ENCODE assay signal across 12 cellular contexts in genomic region chr1:28296401-28297220, GRCh38. TPM values are rescaled to one million over a fixed set of nuclear protein-coding genes. Genes with fewer than 3 reads are reported as not detected.
DNase-seq lines count a peak whose midpoint lies in the region; TF ChIP-seq lines count a peak whose summit lies in the region.
"Had no signal": no experiment of that assay in that cellular context is flagged by ENCODE, and none has a peak within 500 bp of the region (broad histone marks: within the 10 kb centered on the region; RNA-seq: fewer than 3 reads in every experiment).

No MANE protein-coding gene starts in this region.

- no peak overlapping the region for H2AK5ac ChIP-seq in trophoblast cell (ENCODE audit: low read length)

- peak overlapping the region; percentile 15 for H2BK12ac ChIP-seq in trophoblast cell (ENCODE audit: low read length)

- no peak overlapping the region for H2BK5ac ChIP-seq in trophoblast cell (ENCODE audit: low read depth, low read length, poor library complexity)

- H3K79me2 ChIP-seq in trophoblast cell (ENCODE audit: control insufficient read depth, insufficient read depth, low read length, poor library complexity): no peaks in the 10 kb centered on the region

- no peak overlapping the region for H4K91ac ChIP-seq in trophoblast cell (ENCODE audit: low read depth, low read length)

- H3K4me3 ChIP-seq in H7 (ENCODE audit: insufficient read depth, low read depth, low read length) (no peak overlapping the region), trophoblast cell (ENCODE audit: low read depth, low read length) (no peak overlapping the region)

- H3K27me3 ChIP-seq in H7 (ENCODE audit: control insufficient read depth, insufficient read depth, low read length): no peaks in the 10 kb centered on the region
- H3K27me3 ChIP-seq in trophoblast cell (ENCODE audit: insufficient read depth, low read length): no peaks in the 10 kb centered on the region

- no peaks in the 10 kb centered on the region for H3K36me3 Mint-ChIP-seq in glutamatergic neuron (ENCODE audit: unreplicated experiment)
- H3K36me3 Mint-ChIP-seq: naive thymus-derived CD8-positive, alpha-beta T cell; stimulated activated memory B cell treated with anti-CD40 and anti-IgM and Interleukin-4, amounts not matched to agents 10 μg/mL and 1 μg/mL and 100 μg/mL, for 72 hours had no signal

- no peak overlapping the region for H4K12ac ChIP-seq in trophoblast cell (ENCODE audit: low read depth, low read length)

- H3K4me2 ChIP-seq in trophoblast cell (ENCODE audit: low read length): peak overlapping the region; percentile 47

- DNase-seq in H7: peak; percentile 82
- DNase-seq in SHP77 (lab: John Stamatoyannopoulos, UW): peak; percentile 10 to 29
- DNase-seq in glutamatergic neuron: peak; percentile 46
- peak; percentile 97 for DNase-seq in trophoblast cell
- DNase-seq in NOMO-1 treated with DMSO at 0.1 percent for 48 hours (lab: John Stamatoyannopoulos, UW; ENCODE audit: unreplicated experiment): no peak
- DNase-seq in effector CD8-positive, alpha-beta T cell (lab: John Stamatoyannopoulos, UW): no peak
- DNase-seq in stimulated activated CD4-positive, alpha-beta T cell treated with anti-CD3 and anti-CD28 coated beads, Interleukin-12 subunit alpha, Interleukin-12 subunit beta, amount 100 ng/mL, for 4 hours: no peak
- no peak for DNase-seq in NCI-H446 treated with DMSO at 0.1 percent for 48 hours (lab: John Stamatoyannopoulos, UW)
- DNase-seq: cerebellar nuclear complex; naive thymus-derived CD8-positive, alpha-beta T cell; NCI-H187 treated with DMSO at 0.1 percent for 48 hours had no signal

- no peaks in the 10 kb centered on the region for H3K4me1 Mint-ChIP-seq in glutamatergic neuron (ENCODE audit: low read depth, unreplicated experiment)
- H3K4me1 Mint-ChIP-seq: naive thymus-derived CD8-positive, alpha-beta T cell; stimulated activated memory B cell treated with anti-CD40 and anti-IgM and Interleukin-4, amounts not matched to agents 10 μg/mL and 1 μg/mL and 100 μg/mL, for 72 hours had no signal

- no peaks in the 10 kb centered on the region for H3K36me3 ChIP-seq in H7 (replicated peaks; ENCODE audit: control insufficient read depth, insufficient read depth, low read length)
- no peaks in the 10 kb centered on the region for H3K36me3 ChIP-seq in trophoblast cell (ENCODE audit: control insufficient read depth in 1 of 2, insufficient read depth in 2 of 2, low read length in 2 of 2)

- no peaks in the 10 kb centered on the region for H3K9me3 ChIP-seq in trophoblast cell (ENCODE audit: insufficient read depth, low read depth, low read length)

- no peak overlapping the region for H4K8ac ChIP-seq in trophoblast cell (ENCODE audit: low read depth, low read length)

- H3K79me1 ChIP-seq in trophoblast cell (ENCODE audit: low read length): peaks cover 5% of the 10 kb centered on the region

- H2BK120ac ChIP-seq in trophoblast cell (ENCODE audit: insufficient read depth, low read length, poor library complexity): peak overlapping the region; percentile 8

- H3K9me3 Mint-ChIP-seq in glutamatergic neuron (ENCODE audit: unreplicated experiment): no peaks in the 10 kb centered on the region
- H3K9me3 Mint-ChIP-seq: naive thymus-derived CD8-positive, alpha-beta T cell; stimulated activated memory B cell treated with anti-CD40 and anti-IgM and Interleukin-4, amounts not matched to agents 10 μg/mL and 1 μg/mL and 100 μg/mL, for 72 hours had no signal

- peak overlapping the region; percentile 29 for H3K27ac ChIP-seq in trophoblast cell (ENCODE audit: low read depth, low read length)

- H3K18ac ChIP-seq in trophoblast cell (ENCODE audit: low read length): no peak overlapping the region

- H3K9ac ChIP-seq in trophoblast cell (ENCODE audit: low read length): no peak overlapping the region

- no peak overlapping the region for H3K23ac ChIP-seq in trophoblast cell (ENCODE audit: low read length)

- no CpG with 5 or more reads among the region's 14 CpGs for WGBS in trophoblast cell (ENCODE audit: extremely low coverage, insufficient coverage, insufficient read length)

- H3K4ac ChIP-seq in trophoblast cell (ENCODE audit: low read depth, low read length): no peak overlapping the region

- H3K4me3 Mint-ChIP-seq in glutamatergic neuron (ENCODE audit: unreplicated experiment): peak overlapping the region; percentile 52
- H3K4me3 Mint-ChIP-seq: naive thymus-derived CD8-positive, alpha-beta T cell; stimulated activated memory B cell treated with anti-CD40 and anti-IgM and Interleukin-4, amounts not matched to agents 10 μg/mL and 1 μg/mL and 100 μg/mL, for 72 hours had no signal

- no peak overlapping the region for H2AFZ ChIP-seq in trophoblast cell (ENCODE audit: insufficient read depth, low read length, poor library complexity)

- no peaks in the 10 kb centered on the region for H3K27me3 Mint-ChIP-seq in glutamatergic neuron (ENCODE audit: unreplicated experiment)

- peak overlapping the region; percentile 33 for H3K14ac ChIP-seq in trophoblast cell (ENCODE audit: low read length)

- H3K4me1 ChIP-seq in trophoblast cell (ENCODE audit: control insufficient read depth in 1 of 2, insufficient read depth in 2 of 2, low read length in 2 of 2): peaks cover 3 to 8% of the 10 kb centered on the region in 2 experiments

- H3K27ac Mint-ChIP-seq in glutamatergic neuron (ENCODE audit: unreplicated experiment): no peak overlapping the region
- H3K27ac Mint-ChIP-seq: naive thymus-derived CD8-positive, alpha-beta T cell; stimulated activated memory B cell treated with anti-CD40 and anti-IgM and Interleukin-4, amounts not matched to agents 10 μg/mL and 1 μg/mL and 100 μg/mL, for 72 hours had no signal

- no peak for TF ChIP-seq CTCF in glutamatergic neuron (IDR thresholded peaks at IDR 0.05; ENCODE audit: partially characterized antibody, unreplicated experiment)

RNA-seq across cellular contexts. Expression of gene MED18, which starts 32.2 kb away (rescaled TPM):
- total RNA-seq in H7 (2014; rRNA removed; shearing (Covaris generic)): 25.0 and 32.4 TPM in 2 replicates
- total RNA-seq in glutamatergic neuron (ENCODE audit: unreplicated experiment): 10.1 TPM
- polyA plus RNA-seq in trophoblast cell (2013): 10.3 and 10.6 TPM in 2 replicates

RNA-seq across cellular contexts. Expression of gene SESN2, which starts 37.3 kb away (rescaled TPM):
- 34.9 and 36.0 TPM in 2 replicates for total RNA-seq in H7 (2014; rRNA removed; shearing (Covaris generic))
- 57.2 TPM for total RNA-seq in glutamatergic neuron (ENCODE audit: unreplicated experiment)
- 58.3 and 60.8 TPM in 2 replicates for polyA plus RNA-seq in trophoblast cell (2013)

Comparison
In these comparisons a context has a peak if more than half of its experiments do, and no peak if none do; other contexts are left out.
1. DNase-seq: peak in H7 (single experiment), SHP77 (2 of 2), glutamatergic neuron (single experiment) and trophoblast cell (2 of 2); none in NOMO-1 treated with DMSO at 0.1 percent for 48 hours (single experiment), effector CD8-positive, alpha-beta T cell (single experiment), stimulated activated CD4-positive, alpha-beta T cell treated with anti-CD3 and anti-CD28 coated beads, Interleukin-12 subunit alpha, Interleukin-12 subunit beta, amount 100 ng/mL, for 4 hours (single experiment) and NCI-H446 treated with DMSO at 0.1 percent for 48 hours (single experiment).